In genomic region chr16:74140557-74140956, GRCh38 we compare ENCODE assay signal across 35 cellular contexts.
"Had no signal": no experiment of that assay in that cellular context is flagged by ENCODE, and none has a peak within 500 bp of the region (broad histone marks: within the 10 kb centered on the region; RNA-seq: fewer than 3 reads in every experiment).

No MANE protein-coding gene starts in this region.

- H3K27me3 ChIP-seq: MG63 had no signal

- H3K4me3 ChIP-seq: MG63 had no signal

- H3K4me2 ChIP-seq: KMS-11 had no signal

- H3K9ac ChIP-seq: KMS-11 had no signal

- H3K9me3 ChIP-seq: MG63 had no signal

- H3K27ac ChIP-seq: KMS-11 had no signal

- H3K36me3 ChIP-seq: MG63 had no signal

- DNase-seq: Karpas-422, Kasumi-1, MG63, MM.1S, MV-4-11, NCI-H1048, NCI-H1092, NCI-H1092 treated with DMSO at 0.1 percent for 48 hours, NCI-H1105, NCI-H1105 treated with DMSO at 0.1 percent for 48 hours, NCI-H1417, NCI-H1417 treated with DMSO at 0.1 percent for 48 hours, NCI-H1436, NCI-H1436 treated with DMSO at 0.1 percent for 48 hours, NCI-H146, NCI-H1694, NCI-H1694 treated with DMSO at 0.1 percent for 48 hours, NCI-H187, NCI-H187 treated with DMSO at 0.1 percent for 48 hours, NCI-H1930, NCI-H2029, NCI-H2029 treated with DMSO at 0.1 percent for 48 hours, NCI-H2081, NCI-H2081 treated with DMSO at 0.1 percent for 48 hours, NCI-H2107, NCI-H2171, NCI-H2171 treated with DMSO at 0.1 percent for 48 hours, NCI-H2227 treated with DMSO at 0.1 percent for 48 hours, NCI-H226, NCI-H345, NCI-H446, NCI-H446 treated with DMSO at 0.1 percent for 48 hours, NCI-H510A, NCI-H510A treated with DMSO at 0.1 percent for 48 hours had no signal
